18 cellular contexts compared by ENCODE assay signal in genomic region chr13:97211357-97211756, GRCh38. TPM values are rescaled to one million over a fixed set of nuclear protein-coding genes. Genes with fewer than 3 reads are reported as not detected.
DNase-seq lines count a peak whose midpoint lies in the region; TF ChIP-seq lines count a peak whose summit lies in the region.
"Had no signal": no experiment of that assay in that cellular context is flagged by ENCODE, and none has a peak within 500 bp of the region (broad histone marks: within the 10 kb centered on the region; RNA-seq: fewer than 3 reads in every experiment).

No MANE protein-coding gene starts in this region.

- WGBS in esophagus muscularis mucosa = 75% methylated on average over 1 of the region's 1 CpG

- H3K27ac ChIP-seq in PC-9 = peak overlapping the region; percentile 30; the same call in 1 of the 2 replicates
- peak overlapping the region; percentile 1 to 44 (median 25) for H3K27ac ChIP-seq in esophagus muscularis mucosa (replicated peaks in 1 of 4)
- no peak overlapping the region for H3K27ac ChIP-seq in tibial artery
- H3K27ac ChIP-seq: C4-2B, parathyroid adenoma, WERI-Rb-1 had no signal

- H3K4me2 ChIP-seq in PC-9 = peak overlapping the region; percentile 23; the same call in 1 of the 2 replicates
- H3K4me2 ChIP-seq: GM23338 had no signal

- no peak for TF ChIP-seq CTCF in PC-9 (conservative IDR thresholded peaks at IDR 0.05)
- TF ChIP-seq CTCF in esophagus muscularis mucosa (IDR thresholded peaks at IDR 0.05) = no peak
- no peak for TF ChIP-seq CTCF in retinal pigment epithelial cell (conservative IDR thresholded peaks at IDR 0.05; ENCODE audit: low read depth, low read length)
- no peak for TF ChIP-seq CTCF in tibial artery (IDR thresholded peaks at IDR 0.05)

- 0 out of 2 replicates have a peak, but pooled peaks cover 5% of the 10 kb centered on the region for H3K36me3 ChIP-seq in PC-9 (ENCODE audit: low read depth)
- no peaks in the 10 kb centered on the region for H3K36me3 ChIP-seq in esophagus muscularis mucosa
- no peaks in the 10 kb centered on the region for H3K36me3 ChIP-seq in tibial artery
- H3K36me3 ChIP-seq: breast epithelium, MG63, WERI-Rb-1 had no signal

- no peak overlapping the region for H3K4me3 ChIP-seq in PC-9
- no peak overlapping the region for H3K4me3 ChIP-seq in esophagus muscularis mucosa
- no peak overlapping the region for H3K4me3 ChIP-seq in retinal pigment epithelial cell (ENCODE audit: low read length)
- no peak overlapping the region for H3K4me3 ChIP-seq in tibial artery
- H3K4me3 ChIP-seq: breast epithelium, GM23338, MG63, mucosa of descending colon had no signal

- H3K9me3 ChIP-seq in PC-9 (ENCODE audit: insufficient read depth, low read depth) (peaks cover 8% of the 10 kb centered on the region; the same call in 1 of the 2 replicates), esophagus muscularis mucosa (no peaks in the 10 kb centered on the region), tibial artery (no peaks in the 10 kb centered on the region)
- H3K9me3 ChIP-seq: breast epithelium, MG63, mucosa of descending colon had no signal

- CTCF ChIA-PET in PC-9 (lab: Charles Lee) = interaction anchor here (0.5 to 2.0 kb wide), 2 partner anchors 86 to 102 kb away, joined by 10 to 13 read pairs; no protein-coding TSS in a partner anchor

- peaks cover 11% of the 10 kb centered on the region for H3F3A ChIP-seq in PC-9 (ENCODE audit: insufficient read depth, low read depth)

- DNase-seq in ELR (ENCODE audit: low read depth) = peak; percentile 12
- DNase-seq in PC-9 = no peak
- no peak for DNase-seq in esophagus muscularis mucosa (ENCODE audit: extremely low spot score)
- DNase-seq in retinal pigment epithelial cell (ENCODE audit: low read depth) = peak; percentile 95
- no peak for DNase-seq in tibial artery
- no peak for DNase-seq in COLO668 (lab: John Stamatoyannopoulos, UW; ENCODE audit: unreplicated experiment)
- no peak for DNase-seq in germinal center (ENCODE audit: low spot score)
- DNase-seq: activated gamma-delta T cell, DND-41, MG63, mucosa of descending colon, NCI-H526, SW 1271, WERI-Rb-1 had no signal

- H3K27me3 ChIP-seq in PC-9 (ENCODE audit: insufficient read depth, low read depth) = no peaks in the 10 kb centered on the region
- H3K27me3 ChIP-seq in esophagus muscularis mucosa = no peaks in the 10 kb centered on the region
- H3K27me3 ChIP-seq in tibial artery = no peaks in the 10 kb centered on the region
- H3K27me3 ChIP-seq: breast epithelium, MG63 had no signal

- no peak for TF ChIP-seq EP300 in esophagus muscularis mucosa (IDR thresholded peaks at IDR 0.05)

- no peak for TF ChIP-seq POLR2A in esophagus muscularis mucosa (IDR thresholded peaks at IDR 0.05; ENCODE audit: low read depth)

- H3K9me2 ChIP-seq in PC-9 (ENCODE audit: insufficient read depth) = no peaks in the 10 kb centered on the region

- H3K79me2 ChIP-seq in PC-9 (ENCODE audit: low read depth) = no peaks in the 10 kb centered on the region
- H3K79me2 ChIP-seq: parathyroid adenoma had no signal

- POLR2A ChIA-PET in PC-9 (lab: Charles Lee; ENCODE audit: unreplicated experiment) = interaction anchor here (0.7 kb wide), 1 partner anchor 70 kb away, joined by 7 read pairs; no protein-coding TSS in a partner anchor

- no peak overlapping the region for H2AFZ ChIP-seq in PC-9
- H2AFZ ChIP-seq: GM23338, parathyroid adenoma had no signal

- no peaks in the 10 kb centered on the region for H4K20me1 ChIP-seq in PC-9 (ENCODE audit: insufficient read depth)

- BruUV-seq in PC-9 (replicated peaks; lab: Mats Ljungman, UMichigan) = no TSS peak

- peaks cover 34% of the 10 kb centered on the region for H3K4me1 ChIP-seq in PC-9 (replicated peaks; ENCODE audit: insufficient read depth)
- H3K4me1 ChIP-seq in esophagus muscularis mucosa = peaks cover 0 to 18% (median 12%) of the 10 kb centered on the region in 4 donors
- no peaks in the 10 kb centered on the region for H3K4me1 ChIP-seq in tibial artery
- H3K4me1 ChIP-seq: breast epithelium, parathyroid adenoma had no signal

- intact Hi-C loops in PC-9 (cut with micrococcal nuclease; ENCODE audit: unreplicated experiment) = no loop called here
- intact Hi-C loops in esophagus muscularis mucosa (cut with DNase I) = loop anchor here (10.0 kb wide), 1 partner anchor 187 kb away; no protein-coding TSS in a partner anchor
- intact Hi-C loops in tibial artery (cut with DNase I; ENCODE audit: low total_unique reads) = no loop called here

RNA-seq across cellular contexts. Expression of gene MBNL2, which starts 10.8 kb away (rescaled TPM):
- total RNA-seq in PC-9 (2021) (57.7 and 91.3 TPM in 2 replicates), esophagus muscularis mucosa (100 to 1,000 TPM in 2 of 4 donors, 10 to 100 TPM in 2; 92.8 to 132 (median 101) TPM)

Comparison
In these comparisons a context has a peak if more than half of its experiments do, and no peak if none do; other contexts are left out.
1. DNase-seq: peak in ELR (single experiment) and retinal pigment epithelial cell (single experiment); none in PC-9 (0 of 2), esophagus muscularis mucosa (single experiment), tibial artery (0 of 2), COLO668 (single experiment) and germinal center (single experiment).
2. H3K27ac ChIP-seq: peak in PC-9 (single experiment) and esophagus muscularis mucosa (4 of 4); none in tibial artery (0 of 2).